1 cellular context compared by ENCODE assay signal in the genomic region with DNA sequence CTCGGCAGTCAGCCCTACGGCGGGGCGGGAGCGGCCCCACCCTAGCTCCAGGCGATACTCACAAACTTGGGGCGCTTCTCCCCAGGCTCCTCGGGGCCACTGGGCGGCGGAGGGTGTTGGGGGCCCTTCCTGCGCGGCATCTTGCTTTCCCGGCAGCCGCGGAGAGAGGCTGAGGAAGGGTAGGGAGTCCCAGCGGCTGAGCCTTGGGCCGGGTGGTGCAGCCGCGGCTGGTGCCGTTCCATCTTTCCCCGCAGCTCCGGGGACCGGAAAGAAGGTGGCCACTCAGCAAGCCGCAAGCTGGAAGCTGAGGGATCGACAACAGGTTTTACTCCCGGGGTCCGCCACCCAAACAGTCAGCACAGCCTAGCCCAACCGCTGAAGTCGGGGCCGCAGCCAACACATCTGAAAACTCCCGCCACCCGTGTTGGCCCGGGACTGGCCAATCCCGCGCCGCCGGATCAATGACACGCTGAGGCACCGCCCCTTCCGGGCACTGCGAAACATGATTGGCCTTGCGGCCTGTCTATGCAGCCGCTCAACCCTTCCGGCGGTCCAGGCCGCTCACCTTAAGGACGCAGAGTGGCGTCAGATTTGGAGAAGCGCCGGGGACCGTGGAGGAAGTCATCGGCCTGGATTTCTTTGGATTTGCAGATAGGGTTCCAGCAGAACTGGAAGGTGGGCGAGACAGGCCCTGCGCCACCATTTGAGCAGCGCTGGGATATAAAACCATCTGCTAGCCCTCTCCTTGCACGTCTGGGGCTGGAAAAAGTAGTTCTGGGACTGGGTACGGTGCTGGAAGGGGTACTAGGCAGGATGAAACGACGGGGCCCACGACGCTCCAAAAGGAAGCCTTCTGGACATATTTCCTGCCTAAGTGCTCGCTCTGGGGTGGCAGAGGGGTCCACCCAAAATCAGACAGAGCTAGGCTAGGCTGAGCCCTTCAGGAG.
TF ChIP-seq lines count a peak whose summit lies in the region.

A gene with protein sequence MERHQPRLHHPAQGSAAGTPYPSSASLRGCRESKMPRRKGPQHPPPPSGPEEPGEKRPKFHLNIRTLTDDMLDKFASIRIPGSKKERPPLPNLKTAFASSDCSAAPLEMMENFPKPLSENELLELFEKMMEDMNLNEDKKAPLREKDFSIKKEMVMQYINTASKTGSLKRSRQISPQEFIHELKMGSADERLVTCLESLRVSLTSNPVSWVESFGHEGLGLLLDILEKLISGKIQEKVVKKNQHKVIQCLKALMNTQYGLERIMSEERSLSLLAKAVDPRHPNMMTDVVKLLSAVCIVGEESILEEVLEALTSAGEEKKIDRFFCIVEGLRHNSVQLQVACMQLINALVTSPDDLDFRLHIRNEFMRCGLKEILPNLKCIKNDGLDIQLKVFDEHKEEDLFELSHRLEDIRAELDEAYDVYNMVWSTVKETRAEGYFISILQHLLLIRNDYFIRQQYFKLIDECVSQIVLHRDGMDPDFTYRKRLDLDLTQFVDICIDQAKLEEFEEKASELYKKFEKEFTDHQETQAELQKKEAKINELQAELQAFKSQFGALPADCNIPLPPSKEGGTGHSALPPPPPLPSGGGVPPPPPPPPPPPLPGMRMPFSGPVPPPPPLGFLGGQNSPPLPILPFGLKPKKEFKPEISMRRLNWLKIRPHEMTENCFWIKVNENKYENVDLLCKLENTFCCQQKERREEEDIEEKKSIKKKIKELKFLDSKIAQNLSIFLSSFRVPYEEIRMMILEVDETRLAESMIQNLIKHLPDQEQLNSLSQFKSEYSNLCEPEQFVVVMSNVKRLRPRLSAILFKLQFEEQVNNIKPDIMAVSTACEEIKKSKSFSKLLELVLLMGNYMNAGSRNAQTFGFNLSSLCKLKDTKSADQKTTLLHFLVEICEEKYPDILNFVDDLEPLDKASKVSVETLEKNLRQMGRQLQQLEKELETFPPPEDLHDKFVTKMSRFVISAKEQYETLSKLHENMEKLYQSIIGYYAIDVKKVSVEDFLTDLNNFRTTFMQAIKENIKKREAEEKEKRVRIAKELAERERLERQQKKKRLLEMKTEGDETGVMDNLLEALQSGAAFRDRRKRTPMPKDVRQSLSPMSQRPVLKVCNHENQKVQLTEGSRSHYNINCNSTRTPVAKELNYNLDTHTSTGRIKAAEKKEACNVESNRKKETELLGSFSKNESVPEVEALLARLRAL (minus strand): TSS at position 404 of the 947 bp plus-strand sequence. CDS start 162 bp downstream, at position 242.

TF ChIP-seq in H1, 55 proteins besides CTCF, POLR2A, EP300 and RAD21:
- peak; percentile 94 for TF ChIP-seq CREB1 (IDR thresholded peaks at IDR 0.05)
- peak; percentile 43 for TF ChIP-seq TAF7 (optimal IDR thresholded peaks at IDR 0.05; ENCODE audit: borderline replicate concordance, low read depth, low read length)
- peak; percentile 71 to 89; a peak in 3 of 4 replicates for TF ChIP-seq SIN3A (conservative IDR thresholded peaks at IDR 0.05 in 1 of 2, IDR thresholded peaks at IDR 0.05 in 1 of 2; ENCODE audit: low read depth in 1 of 2, low read length in 2 of 2)
- peak; percentile 98 for TF ChIP-seq POLR2AphosphoS5 (IDR thresholded peaks at IDR 0.05; ENCODE audit: low read depth, low read length)
- peak; percentile 87 for TF ChIP-seq PHF8 (conservative IDR thresholded peaks at IDR 0.05; ENCODE audit: low read depth, low read length)
- no peak for TF ChIP-seq ZNF274 (IDR thresholded peaks at IDR 0.05; ENCODE audit: borderline replicate concordance, extremely low read depth, low read length)
- peak; percentile 74 for TF ChIP-seq ASH2L (IDR thresholded peaks at IDR 0.05; ENCODE audit: low read length)
- TF ChIP-seq SP2 (IDR thresholded peaks at IDR 0.05; ENCODE audit: low read length), result peak; percentile 73
- TF ChIP-seq, protein P1, sequence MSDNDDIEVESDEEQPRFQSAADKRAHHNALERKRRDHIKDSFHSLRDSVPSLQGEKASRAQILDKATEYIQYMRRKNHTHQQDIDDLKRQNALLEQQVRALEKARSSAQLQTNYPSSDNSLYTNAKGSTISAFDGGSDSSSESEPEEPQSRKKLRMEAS (IDR thresholded peaks at IDR 0.05), result 0 out of 2 replicates have a peak, but pooled peaks have one; percentile 34
- peak; percentile 52 for TF ChIP-seq KDM4A (IDR thresholded peaks at IDR 0.05; ENCODE audit: low read depth, low read length, severe bottlenecking)
- TF ChIP-seq GTF2F1 (IDR thresholded peaks at IDR 0.05; ENCODE audit: borderline replicate concordance, low read depth, low read length), result peak; percentile 61; the same call in 1 of the 2 replicates
- TF ChIP-seq SP1 (IDR thresholded peaks at IDR 0.05; ENCODE audit: low read depth, low read length), result peak; percentile 94
- peak; percentile 90 for TF ChIP-seq CHD2 (IDR thresholded peaks at IDR 0.05; ENCODE audit: low read length)
- peak in 1 of 2 experiments; percentile 57; a peak in 1 of 4 replicates for TF ChIP-seq HDAC2 (IDR thresholded peaks at IDR 0.05; ENCODE audit: borderline replicate concordance in 1 of 2, low read depth in 2 of 2, low read length in 2 of 2)
- peak; percentile 46; the same call in 1 of the 2 replicates for TF ChIP-seq SP4 (IDR thresholded peaks at IDR 0.05; ENCODE audit: low read length)
- TF ChIP-seq, protein P2, sequence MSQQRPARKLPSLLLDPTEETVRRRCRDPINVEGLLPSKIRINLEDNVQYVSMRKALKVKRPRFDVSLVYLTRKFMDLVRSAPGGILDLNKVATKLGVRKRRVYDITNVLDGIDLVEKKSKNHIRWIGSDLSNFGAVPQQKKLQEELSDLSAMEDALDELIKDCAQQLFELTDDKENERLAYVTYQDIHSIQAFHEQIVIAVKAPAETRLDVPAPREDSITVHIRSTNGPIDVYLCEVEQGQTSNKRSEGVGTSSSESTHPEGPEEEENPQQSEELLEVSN (IDR thresholded peaks at IDR 0.05), result peak; percentile 77
- no peak for TF ChIP-seq SIX5 (IDR thresholded peaks at IDR 0.05; ENCODE audit: low read depth, low read length)
- no peak for TF ChIP-seq BACH1 (IDR thresholded peaks at IDR 0.05; ENCODE audit: low read length)
- no peak for TF ChIP-seq TCF12 (IDR thresholded peaks at IDR 0.05; ENCODE audit: low read depth, low read length)
- peak; percentile 92 for TF ChIP-seq TBP (IDR thresholded peaks at IDR 0.05; ENCODE audit: low read depth, low read length)
- TF ChIP-seq TAF1 (IDR thresholded peaks at IDR 0.05; ENCODE audit: low read depth, low read length), result peak; percentile 94
- TF ChIP-seq JUND (IDR thresholded peaks at IDR 0.05; ENCODE audit: low read length), result 0 out of 2 replicates have a peak, but pooled peaks have one; percentile 16
- TF ChIP-seq GABPA (IDR thresholded peaks at IDR 0.05; ENCODE audit: borderline replicate concordance, insufficient read depth, low read length), result peak; percentile 94
- TF ChIP-seq, protein P3, sequence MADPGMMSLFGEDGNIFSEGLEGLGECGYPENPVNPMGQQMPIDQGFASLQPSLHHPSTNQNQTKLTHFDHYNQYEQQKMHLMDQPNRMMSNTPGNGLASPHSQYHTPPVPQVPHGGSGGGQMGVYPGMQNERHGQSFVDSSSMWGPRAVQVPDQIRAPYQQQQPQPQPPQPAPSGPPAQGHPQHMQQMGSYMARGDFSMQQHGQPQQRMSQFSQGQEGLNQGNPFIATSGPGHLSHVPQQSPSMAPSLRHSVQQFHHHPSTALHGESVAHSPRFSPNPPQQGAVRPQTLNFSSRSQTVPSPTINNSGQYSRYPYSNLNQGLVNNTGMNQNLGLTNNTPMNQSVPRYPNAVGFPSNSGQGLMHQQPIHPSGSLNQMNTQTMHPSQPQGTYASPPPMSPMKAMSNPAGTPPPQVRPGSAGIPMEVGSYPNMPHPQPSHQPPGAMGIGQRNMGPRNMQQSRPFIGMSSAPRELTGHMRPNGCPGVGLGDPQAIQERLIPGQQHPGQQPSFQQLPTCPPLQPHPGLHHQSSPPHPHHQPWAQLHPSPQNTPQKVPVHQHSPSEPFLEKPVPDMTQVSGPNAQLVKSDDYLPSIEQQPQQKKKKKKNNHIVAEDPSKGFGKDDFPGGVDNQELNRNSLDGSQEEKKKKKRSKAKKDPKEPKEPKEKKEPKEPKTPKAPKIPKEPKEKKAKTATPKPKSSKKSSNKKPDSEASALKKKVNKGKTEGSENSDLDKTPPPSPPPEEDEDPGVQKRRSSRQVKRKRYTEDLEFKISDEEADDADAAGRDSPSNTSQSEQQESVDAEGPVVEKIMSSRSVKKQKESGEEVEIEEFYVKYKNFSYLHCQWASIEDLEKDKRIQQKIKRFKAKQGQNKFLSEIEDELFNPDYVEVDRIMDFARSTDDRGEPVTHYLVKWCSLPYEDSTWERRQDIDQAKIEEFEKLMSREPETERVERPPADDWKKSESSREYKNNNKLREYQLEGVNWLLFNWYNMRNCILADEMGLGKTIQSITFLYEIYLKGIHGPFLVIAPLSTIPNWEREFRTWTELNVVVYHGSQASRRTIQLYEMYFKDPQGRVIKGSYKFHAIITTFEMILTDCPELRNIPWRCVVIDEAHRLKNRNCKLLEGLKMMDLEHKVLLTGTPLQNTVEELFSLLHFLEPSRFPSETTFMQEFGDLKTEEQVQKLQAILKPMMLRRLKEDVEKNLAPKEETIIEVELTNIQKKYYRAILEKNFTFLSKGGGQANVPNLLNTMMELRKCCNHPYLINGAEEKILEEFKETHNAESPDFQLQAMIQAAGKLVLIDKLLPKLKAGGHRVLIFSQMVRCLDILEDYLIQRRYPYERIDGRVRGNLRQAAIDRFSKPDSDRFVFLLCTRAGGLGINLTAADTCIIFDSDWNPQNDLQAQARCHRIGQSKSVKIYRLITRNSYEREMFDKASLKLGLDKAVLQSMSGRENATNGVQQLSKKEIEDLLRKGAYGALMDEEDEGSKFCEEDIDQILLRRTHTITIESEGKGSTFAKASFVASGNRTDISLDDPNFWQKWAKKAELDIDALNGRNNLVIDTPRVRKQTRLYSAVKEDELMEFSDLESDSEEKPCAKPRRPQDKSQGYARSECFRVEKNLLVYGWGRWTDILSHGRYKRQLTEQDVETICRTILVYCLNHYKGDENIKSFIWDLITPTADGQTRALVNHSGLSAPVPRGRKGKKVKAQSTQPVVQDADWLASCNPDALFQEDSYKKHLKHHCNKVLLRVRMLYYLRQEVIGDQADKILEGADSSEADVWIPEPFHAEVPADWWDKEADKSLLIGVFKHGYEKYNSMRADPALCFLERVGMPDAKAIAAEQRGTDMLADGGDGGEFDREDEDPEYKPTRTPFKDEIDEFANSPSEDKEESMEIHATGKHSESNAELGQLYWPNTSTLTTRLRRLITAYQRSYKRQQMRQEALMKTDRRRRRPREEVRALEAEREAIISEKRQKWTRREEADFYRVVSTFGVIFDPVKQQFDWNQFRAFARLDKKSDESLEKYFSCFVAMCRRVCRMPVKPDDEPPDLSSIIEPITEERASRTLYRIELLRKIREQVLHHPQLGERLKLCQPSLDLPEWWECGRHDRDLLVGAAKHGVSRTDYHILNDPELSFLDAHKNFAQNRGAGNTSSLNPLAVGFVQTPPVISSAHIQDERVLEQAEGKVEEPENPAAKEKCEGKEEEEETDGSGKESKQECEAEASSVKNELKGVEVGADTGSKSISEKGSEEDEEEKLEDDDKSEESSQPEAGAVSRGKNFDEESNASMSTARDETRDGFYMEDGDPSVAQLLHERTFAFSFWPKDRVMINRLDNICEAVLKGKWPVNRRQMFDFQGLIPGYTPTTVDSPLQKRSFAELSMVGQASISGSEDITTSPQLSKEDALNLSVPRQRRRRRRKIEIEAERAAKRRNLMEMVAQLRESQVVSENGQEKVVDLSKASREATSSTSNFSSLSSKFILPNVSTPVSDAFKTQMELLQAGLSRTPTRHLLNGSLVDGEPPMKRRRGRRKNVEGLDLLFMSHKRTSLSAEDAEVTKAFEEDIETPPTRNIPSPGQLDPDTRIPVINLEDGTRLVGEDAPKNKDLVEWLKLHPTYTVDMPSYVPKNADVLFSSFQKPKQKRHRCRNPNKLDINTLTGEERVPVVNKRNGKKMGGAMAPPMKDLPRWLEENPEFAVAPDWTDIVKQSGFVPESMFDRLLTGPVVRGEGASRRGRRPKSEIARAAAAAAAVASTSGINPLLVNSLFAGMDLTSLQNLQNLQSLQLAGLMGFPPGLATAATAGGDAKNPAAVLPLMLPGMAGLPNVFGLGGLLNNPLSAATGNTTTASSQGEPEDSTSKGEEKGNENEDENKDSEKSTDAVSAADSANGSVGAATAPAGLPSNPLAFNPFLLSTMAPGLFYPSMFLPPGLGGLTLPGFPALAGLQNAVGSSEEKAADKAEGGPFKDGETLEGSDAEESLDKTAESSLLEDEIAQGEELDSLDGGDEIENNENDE (IDR thresholded peaks at IDR 0.05; ENCODE audit: insufficient replicate concordance, low read length), result no peak
